In the genomic region with DNA sequence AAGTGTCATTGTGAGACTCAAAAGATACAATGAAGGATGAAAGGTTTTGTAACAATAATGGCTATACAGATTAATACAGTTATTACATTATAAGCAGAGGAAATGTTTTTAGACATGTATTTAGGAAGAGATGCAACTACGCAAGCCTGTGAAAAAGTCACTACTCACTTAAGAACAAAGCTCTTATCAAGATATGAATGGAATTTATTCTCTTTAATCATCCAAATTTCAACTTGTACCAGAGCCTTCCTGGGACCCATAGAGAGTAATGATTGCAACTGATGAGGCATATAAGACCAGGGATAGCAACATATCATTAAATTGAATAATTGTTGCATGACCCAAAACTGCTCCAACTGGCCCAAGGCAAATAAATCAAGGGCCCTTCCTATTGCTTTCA, we compare ENCODE assay signal across 18 cellular contexts. TPM values are rescaled to one million over a fixed set of nuclear protein-coding genes. Genes with fewer than 3 reads are reported as not detected.
DNase-seq lines count a peak whose midpoint lies in the region; ATAC-seq, FAIRE-seq and TF ChIP-seq lines count a peak whose summit lies in the region.
"Had no signal": no experiment of that assay in that cellular context is flagged by ENCODE, and none has a peak within 500 bp of the region (broad histone marks: within the 10 kb centered on the region; RNA-seq: fewer than 3 reads in every experiment).

No MANE protein-coding gene starts in this region.

- no peaks in the 10 kb centered on the region for H3K27me3 ChIP-seq in ACC112 (ENCODE audit: insufficient read depth, low read length)
- H3K27me3 ChIP-seq in SJCRH30 = no peaks in the 10 kb centered on the region
- H3K27me3 ChIP-seq in osteoblast (ENCODE audit: insufficient read depth, low read length) = no peaks in the 10 kb centered on the region
- no peaks in the 10 kb centered on the region for H3K27me3 ChIP-seq in small intestine (ENCODE audit: control insufficient read depth in 2 of 2, insufficient read depth in 2 of 2, low read length in 2 of 2)
- H3K27me3 ChIP-seq in CD4-positive, alpha-beta T cell (ENCODE audit: control insufficient read depth, insufficient read depth, low read length) = peaks cover 4% of the 10 kb centered on the region
- H3K27me3 ChIP-seq: left lung had no signal

- 68 to 96% (median 90%) methylated on average over 1 of the region's 1 CpG for WGBS in small intestine, 3 donors

- H3K4me1 ChIP-seq in ACC112 (ENCODE audit: control insufficient read depth, insufficient read depth, low read length, unreplicated experiment) (peaks cover 34% of the 10 kb centered on the region), SJCRH30 (peaks cover 16% of the 10 kb centered on the region), osteoblast (ENCODE audit: insufficient read depth, low read length) (peaks cover 37% of the 10 kb centered on the region), small intestine (ENCODE audit: control insufficient read depth in 2 of 2, insufficient read depth in 1 of 2, low read depth in 1 of 2, low read length in 1 of 2) (no peaks in the 10 kb centered on the region)
- H3K4me1 ChIP-seq: left lung had no signal

- no peaks in the 10 kb centered on the region for H3K36me3 Mint-ChIP-seq in CD4-positive, alpha-beta T cell (ENCODE audit: low read depth)
- H3K36me3 Mint-ChIP-seq: CD4-positive, alpha-beta memory T cell; WTC11 had no signal

- CTCF ChIA-PET in CD4-positive, alpha-beta T cell (lab: Charles Lee) = no interaction called here

- H3K9me3 ChIP-seq in SJCRH30 (replicated peaks) = no peaks in the 10 kb centered on the region
- no peaks in the 10 kb centered on the region for H3K9me3 ChIP-seq in osteoblast (ENCODE audit: low read depth, low read length)
- H3K9me3 ChIP-seq in small intestine (ENCODE audit: control insufficient read depth, low read depth) = no peaks in the 10 kb centered on the region
- H3K9me3 ChIP-seq in CD4-positive, alpha-beta T cell (ENCODE audit: control insufficient read depth, low read length) = no peaks in the 10 kb centered on the region
- H3K9me3 ChIP-seq: left lung had no signal

- H3K9me3 Mint-ChIP-seq in CD4-positive, alpha-beta T cell = no peaks in the 10 kb centered on the region
- H3K9me3 Mint-ChIP-seq: activated T-helper 2 cell treated with anti-CD3 and anti-CD28 coated beads, Interferon-gamma antibody, Interleukin-2, Interleukin-4, amounts not matched to agents 10 μg/mL and 5 μg/mL and 100 μg/mL, durations not matched to agents 14 hours and 24 hours and 36 hours; CD4-positive, alpha-beta memory T cell; T-helper 1 cell treated with Interleukin-12 subunit alpha and Interleukin-12 subunit beta and Interleukin-4 antibody, amounts not matched to agents 30 μg/mL and 1 μg/mL, for 36 hours; WTC11 had no signal

- no peak for ATAC-seq in CD4-positive, alpha-beta T cell (ENCODE audit: poor library complexity)
- no peak for ATAC-seq in HG03469 (IDR thresholded peaks at IDR 0.05; ENCODE audit: unreplicated experiment)

- no peaks in the 10 kb centered on the region for H3K4me1 Mint-ChIP-seq in CD4-positive, alpha-beta T cell (ENCODE audit: low read depth)
- H3K4me1 Mint-ChIP-seq: CD4-positive, alpha-beta memory T cell had no signal

- no peak for FAIRE-seq in small intestine (lab: Jason Lieb, UNC)
- FAIRE-seq: A204.1 had no signal

- no peak overlapping the region for H3K27ac Mint-ChIP-seq in CD4-positive, alpha-beta T cell
- H3K27ac Mint-ChIP-seq: activated T-helper 2 cell treated with anti-CD3 and anti-CD28 coated beads, Interferon-gamma antibody, Interleukin-2, Interleukin-4, amounts not matched to agents 10 μg/mL and 5 μg/mL and 100 μg/mL, durations not matched to agents 14 hours and 24 hours and 36 hours; CD4-positive, alpha-beta memory T cell; T-helper 1 cell treated with Interleukin-12 subunit alpha and Interleukin-12 subunit beta and Interleukin-4 antibody, amounts not matched to agents 30 μg/mL and 1 μg/mL, for 36 hours had no signal

- peak overlapping the region; percentile 74 for H3K4me2 ChIP-seq in osteoblast (ENCODE audit: insufficient read depth, low read length)

- H2AFZ ChIP-seq in ACC112 (ENCODE audit: low read length, unreplicated experiment) (no peak overlapping the region), osteoblast (ENCODE audit: low read length) (peak overlapping the region; percentile 74)

- H3K36me3 ChIP-seq in ACC112 (ENCODE audit: insufficient read depth, low read length) (no peaks in the 10 kb centered on the region), SJCRH30 (no peaks in the 10 kb centered on the region), osteoblast (ENCODE audit: insufficient read depth, low read length) (no peaks in the 10 kb centered on the region), small intestine (ENCODE audit: control insufficient read depth in 2 of 2, insufficient read depth in 2 of 2, low read length in 2 of 2) (no peaks in the 10 kb centered on the region)
- H3K36me3 ChIP-seq: left lung had no signal

- no peak for TF ChIP-seq CTCF in fibroblast of pulmonary artery (IDR thresholded peaks at IDR 0.05; ENCODE audit: low read length, missing control alignments)
- TF ChIP-seq CTCF in osteoblast (IDR thresholded peaks at IDR 0.05; ENCODE audit: extremely low read depth, low read depth, low read length) = no peak
- TF ChIP-seq CTCF in CD4-positive, alpha-beta T cell (IDR thresholded peaks at IDR 0.05) = no peak

- H3K4me3 ChIP-seq in ACC112 (ENCODE audit: low read depth, low read length) (peak overlapping the region; percentile 25; the same call in 1 of the 2 replicates), SJCRH30 (no peak overlapping the region), fibroblast of pulmonary artery (replicated peaks; ENCODE audit: low read depth, low read length) (no peak overlapping the region), osteoblast (ENCODE audit: insufficient read depth, low read length) (no peak overlapping the region), small intestine (ENCODE audit: low read depth in 1 of 2, low read length in 2 of 2) (no peak overlapping the region)
- H3K4me3 ChIP-seq: left lung had no signal

- DNase-seq in SJCRH30 = no peak
- peak; percentile 31 for DNase-seq in fibroblast of pulmonary artery (ENCODE audit: low read depth)
- no peak for DNase-seq in osteoblast (ENCODE audit: insufficient read length, low spot score, missing footprints)
- no peak for DNase-seq in small intestine
- no peak for DNase-seq in CD4-positive, alpha-beta T cell
- no peak for DNase-seq in nucleus accumbens (lab: John Stamatoyannopoulos, UW)
- DNase-seq: CD4-positive, alpha-beta memory T cell; NCI-H82; stimulated activated CD4-positive, alpha-beta T cell treated with anti-CD3 and anti-CD28 coated beads, Interleukin-1b, Interleukin-23, amount 100 ng/mL, for 48 hours had no signal

- intact Hi-C loops in CD4-positive, alpha-beta T cell (cut with DNase I, micrococcal nuclease) = no loop called here

- POLR2A ChIA-PET in CD4-positive, alpha-beta T cell (lab: Charles Lee) = no interaction called here

- peaks cover 8% of the 10 kb centered on the region for H3K79me2 ChIP-seq in ACC112 (ENCODE audit: control insufficient read depth, insufficient read depth, low read length, unreplicated experiment)
- no peaks in the 10 kb centered on the region for H3K79me2 ChIP-seq in osteoblast (ENCODE audit: insufficient read depth, low read length)

- no peaks in the 10 kb centered on the region for H4K20me1 ChIP-seq in osteoblast (ENCODE audit: insufficient read depth, low read length)

- H3K27me3 Mint-ChIP-seq in CD4-positive, alpha-beta T cell = peaks cover 47% of the 10 kb centered on the region

- H3K27ac ChIP-seq in ACC112 (ENCODE audit: low read depth, low read length) = peak overlapping the region; percentile 99
- peak overlapping the region; percentile 69 for H3K27ac ChIP-seq in SJCRH30
- H3K27ac ChIP-seq in osteoblast (ENCODE audit: low read depth, low read length) = peak overlapping the region; percentile 96
- H3K27ac ChIP-seq in small intestine (ENCODE audit: low read depth in 1 of 2, low read length in 1 of 2) = no peak overlapping the region
- no peak overlapping the region for H3K27ac ChIP-seq in CD4-positive, alpha-beta T cell (ENCODE audit: low read depth, low read length)
- H3K27ac ChIP-seq: RWPE1 had no signal

- no peak overlapping the region for H3K4me3 Mint-ChIP-seq in CD4-positive, alpha-beta T cell
- H3K4me3 Mint-ChIP-seq: CD4-positive, alpha-beta memory T cell; T-helper 1 cell treated with Interleukin-12 subunit alpha and Interleukin-12 subunit beta and Interleukin-4 antibody, amounts not matched to agents 30 μg/mL and 1 μg/mL, for 36 hours; WTC11 had no signal

RNA-seq across cellular contexts. Expression of a gene that starts 43.1 kb away (rescaled TPM):
- 31.5 and 36.5 TPM in 2 replicates for total RNA-seq in SJCRH30 (2014; rRNA removed; shearing (Covaris generic))
- 8.3 and 13.4 TPM in 2 replicates for total RNA-seq in osteoblast
- 1 to 10 TPM in 1 of 3 donors, under 1 TPM in 2; 0.22 to 1.7 (median 0.27) TPM for polyA plus RNA-seq in small intestine
- total RNA-seq in CD4-positive, alpha-beta T cell = not detected
- total RNA-seq: activated CD8-positive, alpha-beta memory T cell treated with anti-CD3 and anti-CD28 coated beads for 36 hours; activated T-helper 2 cell treated with anti-CD3 and anti-CD28 coated beads, Interferon-gamma antibody, Interleukin-2, Interleukin-4, amounts not matched to agents 10 μg/mL and 5 μg/mL and 100 μg/mL, durations not matched to agents 14 hours and 24 hours and 36 hours; CD4-positive, alpha-beta memory T cell had no signal
- polyA plus RNA-seq: CD4-positive, alpha-beta memory T cell had no signal

Comparison
In these comparisons a context has a peak if more than half of its experiments do, and no peak if none do; other contexts are left out.
1. H3K27ac ChIP-seq: peak in ACC112 (single experiment), SJCRH30 (single experiment) and osteoblast (single experiment); none in small intestine (0 of 2) and CD4-positive, alpha-beta T cell (single experiment).